In the genomic region with DNA sequence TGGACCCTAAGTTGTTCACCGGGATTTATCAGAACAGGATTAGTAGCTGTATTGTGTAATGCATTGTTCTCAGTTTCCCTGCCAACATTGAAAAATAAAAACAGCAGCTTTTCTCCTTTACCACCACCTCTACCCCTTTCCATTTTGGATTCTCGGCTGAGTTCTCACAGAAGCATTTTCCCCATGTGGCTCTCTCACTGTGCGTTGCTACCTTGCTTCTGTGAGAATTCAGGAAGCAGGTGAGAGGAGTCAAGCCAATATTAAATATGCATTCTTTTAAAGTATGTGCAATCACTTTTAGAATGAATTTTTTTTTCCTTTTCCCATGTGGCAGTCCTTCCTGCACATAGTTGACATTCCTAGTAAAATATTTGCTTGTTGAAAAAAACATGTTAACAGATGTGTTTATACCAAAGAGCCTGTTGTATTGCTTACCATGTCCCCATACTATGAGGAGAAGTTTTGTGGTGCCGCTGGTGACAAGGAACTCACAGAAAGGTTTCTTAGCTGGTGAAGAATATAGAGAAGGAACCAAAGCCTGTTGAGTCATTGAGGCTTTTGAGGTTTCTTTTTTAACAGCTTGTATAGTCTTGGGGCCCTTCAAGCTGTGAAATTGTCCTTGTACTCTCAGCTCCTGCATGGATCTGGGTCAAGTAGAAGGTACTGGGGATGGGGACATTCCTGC, we compare ENCODE assay signal across 11 cellular contexts.
DNase-seq lines count a peak whose midpoint lies in the region; ATAC-seq lines count a peak whose summit lies in the region.
"Had no signal": no experiment of that assay in that cellular context is flagged by ENCODE, and none has a peak within 500 bp of the region (broad histone marks: within the 10 kb centered on the region; RNA-seq: fewer than 3 reads in every experiment).

No MANE protein-coding gene starts in this region.

- no peaks in the 10 kb centered on the region for H3K9me3 ChIP-seq in SK-N-MC (ENCODE audit: low read depth, low read length)

- peak overlapping the region; percentile 98 for H3K27ac ChIP-seq in SK-N-MC

- H3K4me3 ChIP-seq in SK-N-MC: no peak overlapping the region

- peaks cover 65% of the 10 kb centered on the region for H3K36me3 Mint-ChIP-seq in activated T-cell treated with anti-CD3 and anti-CD28 coated beads, Interleukin-2, amount 50 U/mL, for 24 hours (ENCODE audit: low read depth)
- peaks cover 70% of the 10 kb centered on the region for H3K36me3 Mint-ChIP-seq in effector memory CD8-positive, alpha-beta T cell (ENCODE audit: insufficient read depth)

- H3K36me3 ChIP-seq in SK-N-MC (ENCODE audit: insufficient read depth, low read length): peaks cover 54% of the 10 kb centered on the region

- no peaks in the 10 kb centered on the region for H3K27me3 Mint-ChIP-seq in activated T-cell treated with anti-CD3 and anti-CD28 coated beads, Interleukin-2, amount 50 U/mL, for 24 hours
- H3K27me3 Mint-ChIP-seq in effector memory CD8-positive, alpha-beta T cell: no peaks in the 10 kb centered on the region
- no peaks in the 10 kb centered on the region for H3K27me3 Mint-ChIP-seq in stimulated activated naive CD8-positive, alpha-beta T cell treated with anti-CD3 and anti-CD28 coated beads, Interleukin-15, amount 100 ng/mL, for 72 hours

- peak overlapping the region; percentile 70 for H3K27ac Mint-ChIP-seq in activated T-cell treated with anti-CD3 and anti-CD28 coated beads, Interleukin-2, amount 50 U/mL, for 24 hours
- peak overlapping the region; percentile 67 to 92 for H3K27ac Mint-ChIP-seq in effector memory CD8-positive, alpha-beta T cell
- peak overlapping the region in 1 of 2 donors; percentile 61 for H3K27ac Mint-ChIP-seq in stimulated activated naive CD8-positive, alpha-beta T cell treated with anti-CD3 and anti-CD28 coated beads, Interleukin-15, amount 100 ng/mL, for 72 hours

- no peaks in the 10 kb centered on the region for H3K9me3 Mint-ChIP-seq in activated T-cell treated with anti-CD3 and anti-CD28 coated beads, Interleukin-2, amount 50 U/mL, for 24 hours
- no peaks in the 10 kb centered on the region for H3K9me3 Mint-ChIP-seq in effector memory CD8-positive, alpha-beta T cell
- H3K9me3 Mint-ChIP-seq in stimulated activated naive CD8-positive, alpha-beta T cell treated with anti-CD3 and anti-CD28 coated beads, Interleukin-15, amount 100 ng/mL, for 72 hours: no peaks in the 10 kb centered on the region

- peak; percentile 79 for ATAC-seq in effector memory CD8-positive, alpha-beta T cell (replicated peaks)
- peak; percentile 93 for ATAC-seq in stimulated activated naive CD8-positive, alpha-beta T cell treated with anti-CD3 and anti-CD28 coated beads, Interleukin-15, amount 100 ng/mL, for 72 hours
- ATAC-seq in GM19452 (IDR thresholded peaks at IDR 0.05; ENCODE audit: unreplicated experiment): no peak

- H3K9ac ChIP-seq in SK-N-MC (ENCODE audit: insufficient read length): no peak overlapping the region

- H3K4me1 Mint-ChIP-seq in activated T-cell treated with anti-CD3 and anti-CD28 coated beads, Interleukin-2, amount 50 U/mL, for 24 hours (ENCODE audit: low read depth): peaks cover 53% of the 10 kb centered on the region
- peaks cover 20 to 46% of the 10 kb centered on the region in 2 donors for H3K4me1 Mint-ChIP-seq in effector memory CD8-positive, alpha-beta T cell (ENCODE audit: low read depth in 2 of 2)
- peaks cover 57% of the 10 kb centered on the region for H3K4me1 Mint-ChIP-seq in stimulated activated naive CD8-positive, alpha-beta T cell treated with anti-CD3 and anti-CD28 coated beads, Interleukin-15, amount 100 ng/mL, for 72 hours

- no peak for DNase-seq in activated T-cell treated with anti-CD3 and anti-CD28 coated beads, Interleukin-2, amount 50 U/mL, for 24 hours
- no peak for DNase-seq in activated T-cell treated with anti-CD3 and anti-CD28 coated beads for 4 hours
- DNase-seq in SK-N-MC (ENCODE audit: low read depth, low spot score): no peak
- DNase-seq in effector memory CD8-positive, alpha-beta T cell: peak in 1 of 3 experiments; percentile 15
- DNase-seq in stimulated activated naive CD8-positive, alpha-beta T cell treated with anti-CD3 and anti-CD28 coated beads, Interleukin-15, amount 100 ng/mL, for 72 hours: peak; percentile 13 to 29
- DNase-seq in NCI-H128 (lab: John Stamatoyannopoulos, UW; ENCODE audit: unreplicated experiment): no peak
- no peak for DNase-seq in NCI-H1694 treated with DMSO at 0.1 percent for 48 hours (lab: John Stamatoyannopoulos, UW)
- DNase-seq: activated effector memory CD4-positive, alpha-beta T cell treated with Interleukin-2 at 50 U/mL for 16 hours; NCI-H1105 treated with DMSO at 0.1 percent for 48 hours; Right ventricle myocardium superior had no signal

- no peak overlapping the region for H3K4me3 Mint-ChIP-seq in activated T-cell treated with anti-CD3 and anti-CD28 coated beads, Interleukin-2, amount 50 U/mL, for 24 hours
- peak overlapping the region; percentile 9 to 48 for H3K4me3 Mint-ChIP-seq in effector memory CD8-positive, alpha-beta T cell
- peak overlapping the region in 1 of 2 donors; percentile 44 for H3K4me3 Mint-ChIP-seq in stimulated activated naive CD8-positive, alpha-beta T cell treated with anti-CD3 and anti-CD28 coated beads, Interleukin-15, amount 100 ng/mL, for 72 hours

Comparison
In these comparisons a context has a peak if more than half of its experiments do, and no peak if none do; other contexts are left out.
1. DNase-seq: peak in stimulated activated naive CD8-positive, alpha-beta T cell treated with anti-CD3 and anti-CD28 coated beads, Interleukin-15, amount 100 ng/mL, for 72 hours (2 of 2); none in activated T-cell treated with anti-CD3 and anti-CD28 coated beads, Interleukin-2, amount 50 U/mL, for 24 hours (single experiment), activated T-cell treated with anti-CD3 and anti-CD28 coated beads for 4 hours (single experiment), SK-N-MC (single experiment), NCI-H128 (single experiment) and NCI-H1694 treated with DMSO at 0.1 percent for 48 hours (single experiment).